Comparison of ENCODE assay signal across 8 cellular contexts in the genomic region with DNA sequence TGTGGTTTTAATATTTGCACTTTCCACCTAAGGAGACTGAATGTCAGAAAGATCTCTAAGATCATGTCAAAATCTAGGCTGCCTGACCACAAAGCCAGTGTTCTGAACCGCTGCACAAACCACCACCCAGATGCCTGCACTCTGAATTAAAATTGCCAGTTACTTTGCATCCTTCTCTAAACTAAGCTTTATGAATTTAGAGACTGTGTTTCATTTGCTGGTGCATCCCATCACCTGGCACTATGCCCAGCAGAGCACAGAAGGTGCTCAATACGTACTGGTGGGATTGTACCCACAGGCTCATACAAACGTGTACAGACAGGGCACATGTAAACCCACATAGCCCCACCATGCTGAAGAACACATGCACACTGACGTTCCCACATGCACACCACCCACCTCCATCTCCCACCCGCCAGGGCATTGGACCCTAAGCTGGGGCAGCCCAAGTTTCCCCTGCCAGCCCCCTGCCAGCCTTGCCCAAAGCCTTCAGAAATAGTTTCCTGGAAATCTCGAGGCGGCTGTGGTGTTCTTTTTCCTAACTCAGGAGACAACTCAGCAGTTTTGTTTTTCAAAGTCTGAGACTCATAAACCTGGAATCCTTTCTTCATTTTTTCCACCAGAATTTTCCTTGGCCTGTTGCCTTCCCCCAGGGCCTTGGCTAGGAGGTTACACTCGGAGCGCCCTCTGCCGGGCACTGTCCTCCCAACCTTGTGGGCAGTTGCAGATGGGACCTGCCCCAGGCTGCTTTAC. TPM values are rescaled to one million over a fixed set of nuclear protein-coding genes. Genes with fewer than 3 reads are reported as not detected.
A peak's percentile ranks its signal among the peaks of the same experiment; 100 is the strongest.
DNase-seq lines count a peak whose midpoint lies in the region; ATAC-seq and TF ChIP-seq lines count a peak whose summit lies in the region.

No MANE protein-coding gene starts in this region.

- peaks cover 0 to 5% of the 10 kb centered on the region in 2 donors for H3K27me3 Mint-ChIP-seq in natural killer cell treated with Interleukin-12 subunit alpha and Interleukin-12 subunit beta and Interleukin-15 and Interleukin-18, amount 100 ng/mL, for 72 hours

- H3K4me1 Mint-ChIP-seq in natural killer cell treated with Interleukin-12 subunit alpha and Interleukin-12 subunit beta and Interleukin-15 and Interleukin-18, amount 100 ng/mL, for 72 hours (ENCODE audit: low read depth in 2 of 2) = peaks cover 53% of the 10 kb centered on the region in 2 donors

- DNase-seq in BE2C = peak; percentile 96
- DNase-seq in Kasumi-1 (lab: John Stamatoyannopoulos, UW) = peak; percentile 64 to 84
- DNase-seq in RPMI7951 (ENCODE audit: low read depth) = peak; percentile 91
- DNase-seq in activated T-helper 1 cell treated with anti-CD3 and anti-CD28 coated beads, Interleukin-2, amount 50 U/mL, for 16 hours (ENCODE audit: low read depth in 1 of 2, low spot score in 1 of 2) = peak; percentile 80 to 85
- peak; percentile 93 for DNase-seq in fibroblast of gingiva (ENCODE audit: low read depth)
- DNase-seq in natural killer cell treated with Interleukin-12 subunit alpha and Interleukin-12 subunit beta and Interleukin-15 and Interleukin-18, amount 100 ng/mL, for 72 hours (ENCODE audit: low spot score) = peak; percentile 90
- DNase-seq in stimulated activated naive CD4-positive, alpha-beta T cell (lab: John Stamatoyannopoulos, UW) = peak; percentile 72 to 84 (median 78)

- ATAC-seq in GM19438 (IDR thresholded peaks at IDR 0.05; ENCODE audit: low read depth, unreplicated experiment) = peak; percentile 42
- peak; percentile 78 to 84 for ATAC-seq in natural killer cell treated with Interleukin-12 subunit alpha and Interleukin-12 subunit beta and Interleukin-15 and Interleukin-18, amount 100 ng/mL, for 72 hours

- H3K36me3 Mint-ChIP-seq in natural killer cell treated with Interleukin-12 subunit alpha and Interleukin-12 subunit beta and Interleukin-15 and Interleukin-18, amount 100 ng/mL, for 72 hours = no peaks in the 10 kb centered on the region

- H3K27me3 ChIP-seq in BE2C = no peaks in the 10 kb centered on the region

- peak overlapping the region; percentile 79 to 97 for H3K27ac Mint-ChIP-seq in natural killer cell treated with Interleukin-12 subunit alpha and Interleukin-12 subunit beta and Interleukin-15 and Interleukin-18, amount 100 ng/mL, for 72 hours

- H3K9me3 Mint-ChIP-seq in natural killer cell treated with Interleukin-12 subunit alpha and Interleukin-12 subunit beta and Interleukin-15 and Interleukin-18, amount 100 ng/mL, for 72 hours = no peaks in the 10 kb centered on the region

- no peaks in the 10 kb centered on the region for H3K9me3 ChIP-seq in BE2C

- H3K4me3 ChIP-seq in BE2C (ENCODE audit: low read depth, low read length) = peak overlapping the region; percentile 14; the same call in 1 of the 2 replicates

- peak overlapping the region; percentile 78 for H3K4me3 Mint-ChIP-seq in natural killer cell treated with Interleukin-12 subunit alpha and Interleukin-12 subunit beta and Interleukin-15 and Interleukin-18, amount 100 ng/mL, for 72 hours

- H3K36me3 ChIP-seq in BE2C = no peaks in the 10 kb centered on the region

- peaks cover 19% of the 10 kb centered on the region for H3K4me1 ChIP-seq in BE2C

- TF ChIP-seq CTCF in BE2C (IDR thresholded peaks at IDR 0.05; ENCODE audit: low read depth, low read length) = peak; percentile 97

RNA-seq across cellular contexts. Expression of a gene that starts 9.6 kb away (rescaled TPM):
- 2.3 TPM for polyA plus RNA-seq in BE2C (2012; ENCODE audit: insufficient read depth, insufficient read length, low read depth)
- 3.1 and 3.4 TPM in 2 replicates for total RNA-seq in RPMI7951 (2014; rRNA removed; shearing (Covaris generic))
- total RNA-seq in natural killer cell treated with Interleukin-12 subunit alpha and Interleukin-12 subunit beta and Interleukin-15 and Interleukin-18, amount 100 ng/mL, for 72 hours = 100 to 1,000 TPM; 145 to 375 TPM

RNA-seq across cellular contexts. Expression of a gene that starts 59.2 kb away (rescaled TPM):
- polyA plus RNA-seq in BE2C (2012; ENCODE audit: insufficient read depth, insufficient read length, low read depth) = 49.6 TPM
- total RNA-seq in RPMI7951 (2014; rRNA removed; shearing (Covaris generic)) = 73.2 and 73.4 TPM in 2 replicates
- 100 to 1,000 TPM in 1 of 2 donors, 10 to 100 TPM in 1; 97.4 to 177 TPM for total RNA-seq in natural killer cell treated with Interleukin-12 subunit alpha and Interleukin-12 subunit beta and Interleukin-15 and Interleukin-18, amount 100 ng/mL, for 72 hours

Comparison
In these comparisons a context has a peak if more than half of its experiments do, and no peak if none do; other contexts are left out.
1. Peak in every context shown above with its lines: DNase-seq, ATAC-seq and H3K4me3 ChIP-seq.
2. RNA of a gene that starts 9.6 kb away (total RNA-seq): 145 to 375 TPM in natural killer cell treated with Interleukin-12 subunit alpha and Interleukin-12 subunit beta and Interleukin-15 and Interleukin-18, amount 100 ng/mL, for 72 hours; 3.1 to 3.4 TPM in RPMI7951; every median in the first group is over 10 times any median in the second.